Comparison of ENCODE assay signal across 17 cellular contexts in the genomic region with DNA sequence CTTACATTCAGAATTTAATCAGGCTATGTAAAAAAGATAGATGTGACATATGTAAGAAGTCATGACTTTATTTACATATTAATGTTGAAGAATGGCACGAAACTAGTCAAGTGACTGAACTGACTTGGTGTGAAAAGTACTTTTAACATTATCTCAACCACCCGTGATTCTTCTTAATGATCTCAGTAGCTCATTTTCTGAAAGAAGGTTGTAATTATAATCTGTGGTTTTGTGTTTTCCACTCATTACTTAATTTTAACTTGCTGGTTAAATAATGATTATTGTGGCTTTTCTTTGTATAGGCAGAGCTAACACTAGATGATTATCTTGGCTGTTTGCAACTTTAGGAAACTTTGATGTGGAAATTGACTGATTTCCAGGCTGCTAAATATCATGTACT. TPM values are rescaled to one million over a fixed set of nuclear protein-coding genes. Genes with fewer than 3 reads are reported as not detected.
A peak's percentile ranks its signal among the peaks of the same experiment; 100 is the strongest.
DNase-seq lines count a peak whose midpoint lies in the region; ATAC-seq and TF ChIP-seq lines count a peak whose summit lies in the region.
"Had no signal": no experiment of that assay in that cellular context is flagged by ENCODE, and none has a peak within 500 bp of the region (broad histone marks: within the 10 kb centered on the region; RNA-seq: fewer than 3 reads in every experiment).

No MANE protein-coding gene starts in this region.

- H3K27me3 ChIP-seq in CD8-positive, alpha-beta memory T cell (ENCODE audit: insufficient read depth, low read length, poor library complexity, severe bottlenecking) = no peaks in the 10 kb centered on the region
- H3K27me3 ChIP-seq: BLaER1, MG63 had no signal

- TF ChIP-seq CTCF in activated CD8-positive, alpha-beta T cell treated with anti-CD3 and anti-CD28 coated beads for 36 hours (IDR thresholded peaks at IDR 0.05) = no peak
- no peak for TF ChIP-seq CTCF in MCF 10A (IDR thresholded peaks at IDR 0.05; ENCODE audit: unreplicated experiment)

- H3K4me3 ChIP-seq in CD8-positive, alpha-beta memory T cell (ENCODE audit: low read length) = no peak overlapping the region
- H3K4me3 ChIP-seq: BLaER1, MG63 had no signal

- H3K36me3 Mint-ChIP-seq in activated CD8-positive, alpha-beta T cell treated with anti-CD3 and anti-CD28 coated beads, Interleukin-2, amount 10 ng/mL, durations not matched to agents 7 days and 5 days (ENCODE audit: low read depth) = peaks cover 35% of the 10 kb centered on the region
- H3K36me3 Mint-ChIP-seq in activated CD8-positive, alpha-beta T cell treated with anti-CD3 and anti-CD28 coated beads for 36 hours (ENCODE audit: low read depth) = peaks cover 24% of the 10 kb centered on the region
- peaks cover 0 to 60% (median 16%) of the 10 kb centered on the region in 3 donors for H3K36me3 Mint-ChIP-seq in CD8-positive, alpha-beta memory T cell
- peaks cover 18% of the 10 kb centered on the region for H3K36me3 Mint-ChIP-seq in activated naive CD8-positive, alpha-beta T cell treated with anti-CD3 and anti-CD28 coated beads, Interleukin-2, amount 10 ng/mL, durations not matched to agents 7 days and 5 days
- H3K36me3 Mint-ChIP-seq in MCF 10A (ENCODE audit: insufficient read depth, unreplicated experiment) = peaks cover 50% of the 10 kb centered on the region

- no peak for DNase-seq in activated CD8-positive, alpha-beta T cell treated with anti-CD3 and anti-CD28 coated beads, Interleukin-2, amount 10 ng/mL, durations not matched to agents 7 days and 5 days
- no peak for DNase-seq in activated CD8-positive, alpha-beta T cell treated with anti-CD3 and anti-CD28 coated beads for 36 hours
- no peak for DNase-seq in CD8-positive, alpha-beta memory T cell
- DNase-seq in activated naive CD8-positive, alpha-beta T cell treated with anti-CD3 and anti-CD28 coated beads, Interleukin-2, amount 10 ng/mL, durations not matched to agents 7 days and 5 days = no peak
- DNase-seq in renal cortical epithelial cell (ENCODE audit: low read depth) = peak; percentile 56
- DNase-seq in erythroblast (lab: John Stamatoyannopoulos, UW) = no peak
- DNase-seq in MCF 10A (ENCODE audit: unreplicated experiment) = no peak
- no peak for DNase-seq in NCI-H1694 (lab: John Stamatoyannopoulos, UW)
- DNase-seq: DMS 273 treated with DMSO at 0.1 percent for 48 hours, GDM1, MG63, NCI-H1092 treated with DMSO at 0.1 percent for 48 hours, NCI-H510A treated with DMSO at 0.1 percent for 48 hours, NCI-H82 had no signal

- CTCF ChIA-PET in activated CD8-positive, alpha-beta T cell treated with anti-CD3 and anti-CD28 coated beads, Interleukin-2, amount 10 ng/mL, durations not matched to agents 7 days and 5 days (lab: Charles Lee) = interaction anchor here (1.2 to 3.4 kb wide), 4 partner anchors 9 to 296 kb away, joined by 3 to 13 read pairs (median 6); no protein-coding TSS in a partner anchor
- CTCF ChIA-PET in activated CD8-positive, alpha-beta T cell treated with anti-CD3 and anti-CD28 coated beads for 36 hours (lab: Charles Lee) = no interaction called here
- CTCF ChIA-PET in CD8-positive, alpha-beta memory T cell (lab: Charles Lee) = interaction anchor here (1.0 kb wide), 1 partner anchor 685 kb away, joined by 3 read pairs; no protein-coding TSS in a partner anchor
- CTCF ChIA-PET in MCF 10A (lab: Yijun Ruan, JAX) = interaction anchor here (0.6 kb wide), 2 partner anchors 296 to 528 kb away, joined by 3 to 4 read pairs; no protein-coding TSS in a partner anchor

- H3K9me3 Mint-ChIP-seq in activated CD8-positive, alpha-beta T cell treated with anti-CD3 and anti-CD28 coated beads, Interleukin-2, amount 10 ng/mL, durations not matched to agents 7 days and 5 days (ENCODE audit: insufficient read depth) = no peaks in the 10 kb centered on the region
- H3K9me3 Mint-ChIP-seq in activated CD8-positive, alpha-beta T cell treated with anti-CD3 and anti-CD28 coated beads for 36 hours = no peaks in the 10 kb centered on the region
- no peaks in the 10 kb centered on the region for H3K9me3 Mint-ChIP-seq in CD8-positive, alpha-beta memory T cell
- no peaks in the 10 kb centered on the region for H3K9me3 Mint-ChIP-seq in activated naive CD8-positive, alpha-beta T cell treated with anti-CD3 and anti-CD28 coated beads, Interleukin-2, amount 10 ng/mL, durations not matched to agents 7 days and 5 days
- no peaks in the 10 kb centered on the region for H3K9me3 Mint-ChIP-seq in MCF 10A (ENCODE audit: unreplicated experiment)

- H3K27ac ChIP-seq in CD8-positive, alpha-beta memory T cell (ENCODE audit: low read depth, low read length) = no peak overlapping the region
- H3K27ac ChIP-seq: BLaER1 had no signal

- ATAC-seq in activated CD8-positive, alpha-beta T cell treated with anti-CD3 and anti-CD28 coated beads, Interleukin-2, amount 10 ng/mL, durations not matched to agents 7 days and 5 days = no peak
- no peak for ATAC-seq in activated CD8-positive, alpha-beta T cell treated with anti-CD3 and anti-CD28 coated beads for 36 hours
- ATAC-seq in activated naive CD8-positive, alpha-beta T cell treated with anti-CD3 and anti-CD28 coated beads, Interleukin-2, amount 10 ng/mL, durations not matched to agents 7 days and 5 days (ENCODE audit: low read depth) = no peak
- ATAC-seq: Right ventricle myocardium inferior had no signal

- no TSS peak for BruUV-seq in MCF 10A (replicated peaks; lab: Mats Ljungman, UMichigan)

- intact Hi-C loops in activated CD8-positive, alpha-beta T cell treated with anti-CD3 and anti-CD28 coated beads for 36 hours (cut with micrococcal nuclease) = no loop called here
- intact Hi-C loops in MCF 10A (cut with micrococcal nuclease) = no loop called here

- peak overlapping the region; percentile 52 for H3K27ac Mint-ChIP-seq in activated CD8-positive, alpha-beta T cell treated with anti-CD3 and anti-CD28 coated beads, Interleukin-2, amount 10 ng/mL, durations not matched to agents 7 days and 5 days
- no peak overlapping the region for H3K27ac Mint-ChIP-seq in activated CD8-positive, alpha-beta T cell treated with anti-CD3 and anti-CD28 coated beads for 36 hours
- H3K27ac Mint-ChIP-seq in CD8-positive, alpha-beta memory T cell = peak overlapping the region in 5 of 8 donors; percentile 14 to 72 (median 38)
- H3K27ac Mint-ChIP-seq in activated naive CD8-positive, alpha-beta T cell treated with anti-CD3 and anti-CD28 coated beads, Interleukin-2, amount 10 ng/mL, durations not matched to agents 7 days and 5 days = peak overlapping the region; percentile 22
- no peak overlapping the region for H3K27ac Mint-ChIP-seq in MCF 10A (ENCODE audit: low read depth, unreplicated experiment)

- H3K4me1 ChIP-seq in CD8-positive, alpha-beta memory T cell (ENCODE audit: insufficient read depth, low read length) = peaks cover 4% of the 10 kb centered on the region
- H3K4me1 ChIP-seq: BLaER1 had no signal

- peaks cover 18% of the 10 kb centered on the region for H3K4me1 Mint-ChIP-seq in activated CD8-positive, alpha-beta T cell treated with anti-CD3 and anti-CD28 coated beads, Interleukin-2, amount 10 ng/mL, durations not matched to agents 7 days and 5 days (ENCODE audit: low read depth)
- peaks cover 14% of the 10 kb centered on the region for H3K4me1 Mint-ChIP-seq in activated CD8-positive, alpha-beta T cell treated with anti-CD3 and anti-CD28 coated beads for 36 hours (ENCODE audit: low read depth)
- peaks cover 21 to 38% (median 37%) of the 10 kb centered on the region in 3 donors for H3K4me1 Mint-ChIP-seq in CD8-positive, alpha-beta memory T cell
- peaks cover 14% of the 10 kb centered on the region for H3K4me1 Mint-ChIP-seq in activated naive CD8-positive, alpha-beta T cell treated with anti-CD3 and anti-CD28 coated beads, Interleukin-2, amount 10 ng/mL, durations not matched to agents 7 days and 5 days
- no peaks in the 10 kb centered on the region for H3K4me1 Mint-ChIP-seq in MCF 10A (ENCODE audit: insufficient read depth, unreplicated experiment)

- TF ChIP-seq POLR2A in erythroblast (IDR thresholded peaks at IDR 0.05; ENCODE audit: low read length) = no peak

- peaks cover 6% of the 10 kb centered on the region for H3K36me3 ChIP-seq in CD8-positive, alpha-beta memory T cell (ENCODE audit: insufficient read depth, low read length)

- POLR2A ChIA-PET in activated CD8-positive, alpha-beta T cell treated with anti-CD3 and anti-CD28 coated beads, Interleukin-2, amount 10 ng/mL, durations not matched to agents 7 days and 5 days (lab: Charles Lee) = no interaction called here
- POLR2A ChIA-PET in activated CD8-positive, alpha-beta T cell treated with anti-CD3 and anti-CD28 coated beads for 36 hours (lab: Charles Lee) = interaction anchor here (0.7 to 1.4 kb wide), 3 partner anchors 10 to 76 kb away, joined by 3 to 4 read pairs (median 3); no protein-coding TSS in a partner anchor
- POLR2A ChIA-PET in CD8-positive, alpha-beta memory T cell (lab: Charles Lee) = interaction anchor here (0.6 kb wide), 1 partner anchor 36 kb away, joined by 7 read pairs; no protein-coding TSS in a partner anchor
- POLR2A ChIA-PET in activated naive CD8-positive, alpha-beta T cell treated with anti-CD3 and anti-CD28 coated beads, Interleukin-2, amount 10 ng/mL, durations not matched to agents 7 days and 5 days (lab: Charles Lee) = interaction anchor here (0.8 kb wide), 1 partner anchor 86 kb away, joined by 3 read pairs; no protein-coding TSS in a partner anchor
- POLR2A ChIA-PET in MCF 10A (lab: Yijun Ruan, JAX) = interaction anchor here (0.7 kb wide), 1 partner anchor 470 kb away, joined by 5 read pairs; no protein-coding TSS in a partner anchor

- H3K27me3 Mint-ChIP-seq in activated CD8-positive, alpha-beta T cell treated with anti-CD3 and anti-CD28 coated beads, Interleukin-2, amount 10 ng/mL, durations not matched to agents 7 days and 5 days (ENCODE audit: low read depth) = no peaks in the 10 kb centered on the region
- H3K27me3 Mint-ChIP-seq in activated CD8-positive, alpha-beta T cell treated with anti-CD3 and anti-CD28 coated beads for 36 hours = no peaks in the 10 kb centered on the region
- H3K27me3 Mint-ChIP-seq in CD8-positive, alpha-beta memory T cell = no peaks in the 10 kb centered on the region
- H3K27me3 Mint-ChIP-seq in activated naive CD8-positive, alpha-beta T cell treated with anti-CD3 and anti-CD28 coated beads, Interleukin-2, amount 10 ng/mL, durations not matched to agents 7 days and 5 days = no peaks in the 10 kb centered on the region
- H3K27me3 Mint-ChIP-seq in MCF 10A (ENCODE audit: insufficient read depth, unreplicated experiment) = no peaks in the 10 kb centered on the region

- no peak overlapping the region for H3K4me3 Mint-ChIP-seq in activated CD8-positive, alpha-beta T cell treated with anti-CD3 and anti-CD28 coated beads, Interleukin-2, amount 10 ng/mL, durations not matched to agents 7 days and 5 days
- no peak overlapping the region for H3K4me3 Mint-ChIP-seq in activated CD8-positive, alpha-beta T cell treated with anti-CD3 and anti-CD28 coated beads for 36 hours
- H3K4me3 Mint-ChIP-seq in CD8-positive, alpha-beta memory T cell = peak overlapping the region in 2 of 7 donors; percentile 2 to 43
- H3K4me3 Mint-ChIP-seq in activated naive CD8-positive, alpha-beta T cell treated with anti-CD3 and anti-CD28 coated beads, Interleukin-2, amount 10 ng/mL, durations not matched to agents 7 days and 5 days = no peak overlapping the region
- no peak overlapping the region for H3K4me3 Mint-ChIP-seq in MCF 10A (ENCODE audit: unreplicated experiment)

- H3K9me3 ChIP-seq in CD8-positive, alpha-beta memory T cell (ENCODE audit: low read length) = no peaks in the 10 kb centered on the region
- H3K9me3 ChIP-seq: BLaER1, MG63 had no signal

RNA-seq across cellular contexts. Expression of gene KCNJ13, which starts 18.5 kb away (rescaled TPM):
- not detected for total RNA-seq in activated CD8-positive, alpha-beta T cell treated with anti-CD3 and anti-CD28 coated beads, Interleukin-2, amount 10 ng/mL, durations not matched to agents 7 days and 5 days
- total RNA-seq in activated CD8-positive, alpha-beta T cell treated with anti-CD3 and anti-CD28 coated beads for 36 hours = not detected
- not detected for total RNA-seq in CD8-positive, alpha-beta memory T cell
- 0.20 TPM for polyA plus RNA-seq in CD8-positive, alpha-beta memory T cell
- not detected for total RNA-seq in activated naive CD8-positive, alpha-beta T cell treated with anti-CD3 and anti-CD28 coated beads, Interleukin-2, amount 10 ng/mL, durations not matched to agents 7 days and 5 days
- 0.20 TPM in 1 of 2 replicates, not detected in the other for total RNA-seq in renal cortical epithelial cell
- total RNA-seq in MCF 10A (2022) = not detected in 2 replicates
- total RNA-seq: HT-29, Right ventricle myocardium inferior had no signal

Comparison
In these comparisons a context has a peak if more than half of its experiments do, and no peak if none do; other contexts are left out.
1. H3K27ac Mint-ChIP-seq: peak in activated CD8-positive, alpha-beta T cell treated with anti-CD3 and anti-CD28 coated beads, Interleukin-2, amount 10 ng/mL, durations not matched to agents 7 days and 5 days (single experiment), CD8-positive, alpha-beta memory T cell (5 of 8) and activated naive CD8-positive, alpha-beta T cell treated with anti-CD3 and anti-CD28 coated beads, Interleukin-2, amount 10 ng/mL, durations not matched to agents 7 days and 5 days (single experiment); none in activated CD8-positive, alpha-beta T cell treated with anti-CD3 and anti-CD28 coated beads for 36 hours (single experiment) and MCF 10A (single experiment).